11 cellular contexts compared by ENCODE assay signal in genomic region chr2:239193925-239194687, GRCh38.
DNase-seq lines count a peak whose midpoint lies in the region; ATAC-seq and TF ChIP-seq lines count a peak whose summit lies in the region.
"Had no signal": no experiment of that assay in that cellular context is flagged by ENCODE, and none has a peak within 500 bp of the region (broad histone marks: within the 10 kb centered on the region; RNA-seq: fewer than 3 reads in every experiment).

No MANE protein-coding gene starts in this region.

- H3K27me3 ChIP-seq in A673 (replicated peaks; ENCODE audit: insufficient read depth, low read depth, low read length, poor library complexity) = no peaks in the 10 kb centered on the region
- H3K27me3 ChIP-seq in H7 (ENCODE audit: control insufficient read depth, insufficient read depth, low read length) = no peaks in the 10 kb centered on the region

- TF ChIP-seq CTCF in A673 (conservative IDR thresholded peaks at IDR 0.05; ENCODE audit: low read depth, low read length) (peak; percentile 49), mucosa of descending colon (IDR thresholded peaks at IDR 0.05) (no peak)

- CTCF ChIA-PET in A673 (lab: Charles Lee) = no interaction called here

- POLR2A ChIA-PET in A673 (lab: Charles Lee; ENCODE audit: low non-redundant PET) = no interaction called here

- H3K36me3 ChIP-seq in A673 (ENCODE audit: insufficient read depth, low read length, poor library complexity, severe bottlenecking) (no peaks in the 10 kb centered on the region), H7 (replicated peaks; ENCODE audit: control insufficient read depth, insufficient read depth, low read length) (no peaks in the 10 kb centered on the region; the same call in 1 of the 2 replicates), mucosa of descending colon (ENCODE audit: low read depth) (no peaks in the 10 kb centered on the region)

- H3K4me3 ChIP-seq in A673 (ENCODE audit: low read depth, low read length, poor library complexity, severe bottlenecking) (no peak overlapping the region), H7 (ENCODE audit: insufficient read depth, low read depth, low read length) (no peak overlapping the region), mucosa of descending colon (no peak overlapping the region)

- DNase-seq in A673 (ENCODE audit: low spot score) (no peak), H7 (peak; percentile 81), mucosa of descending colon (peak; percentile 12 to 23 (median 17)), GM03348 (ENCODE audit: low spot score) (no peak), AG20443 (ENCODE audit: low spot score) (no peak), NCI-H2227 (lab: John Stamatoyannopoulos, UW; ENCODE audit: unreplicated experiment) (no peak)
- DNase-seq: cerebellar nuclear complex, HCEC 1CT, NCI-H2029 treated with DMSO at 0.1 percent for 48 hours had no signal

- H3K4me1 ChIP-seq in A673 (ENCODE audit: insufficient read depth, low read length, poor library complexity, severe bottlenecking) (peaks cover 16% of the 10 kb centered on the region), mucosa of descending colon (ENCODE audit: low read depth) (no peaks in the 10 kb centered on the region)

- no peak overlapping the region for H3K27ac ChIP-seq in A673 (ENCODE audit: low read depth, low read length, poor library complexity, severe bottlenecking)
- peak overlapping the region; percentile 89 for H3K27ac ChIP-seq in cingulate gyrus (ENCODE audit: low read depth, low read length)

- intact Hi-C loops in A673 (cut with micrococcal nuclease; ENCODE audit: unreplicated experiment) = no loop called here
- intact Hi-C loops in mucosa of descending colon (cut with DNase I, micrococcal nuclease) = no loop called here

- BruUV-seq in A673 (replicated peaks; lab: Mats Ljungman, UMichigan) = no TSS peak

- no peaks in the 10 kb centered on the region for H3K9me3 ChIP-seq in A673 (ENCODE audit: low read depth, low read length, poor library complexity, severe bottlenecking)
- H3K9me3 ChIP-seq in mucosa of descending colon = no peaks in the 10 kb centered on the region

- ATAC-seq in mucosa of descending colon = no peak
- ATAC-seq in HG02973 (IDR thresholded peaks at IDR 0.05; ENCODE audit: unreplicated experiment) = no peak

Comparison
In these comparisons a context has a peak if more than half of its experiments do, and no peak if none do; other contexts are left out.
1. DNase-seq: peak in H7 (single experiment) and mucosa of descending colon (3 of 3); none in A673 (single experiment), GM03348 (single experiment), AG20443 (single experiment) and NCI-H2227 (single experiment).